ENCODE assay signal across 1 cellular context in the genomic region with DNA sequence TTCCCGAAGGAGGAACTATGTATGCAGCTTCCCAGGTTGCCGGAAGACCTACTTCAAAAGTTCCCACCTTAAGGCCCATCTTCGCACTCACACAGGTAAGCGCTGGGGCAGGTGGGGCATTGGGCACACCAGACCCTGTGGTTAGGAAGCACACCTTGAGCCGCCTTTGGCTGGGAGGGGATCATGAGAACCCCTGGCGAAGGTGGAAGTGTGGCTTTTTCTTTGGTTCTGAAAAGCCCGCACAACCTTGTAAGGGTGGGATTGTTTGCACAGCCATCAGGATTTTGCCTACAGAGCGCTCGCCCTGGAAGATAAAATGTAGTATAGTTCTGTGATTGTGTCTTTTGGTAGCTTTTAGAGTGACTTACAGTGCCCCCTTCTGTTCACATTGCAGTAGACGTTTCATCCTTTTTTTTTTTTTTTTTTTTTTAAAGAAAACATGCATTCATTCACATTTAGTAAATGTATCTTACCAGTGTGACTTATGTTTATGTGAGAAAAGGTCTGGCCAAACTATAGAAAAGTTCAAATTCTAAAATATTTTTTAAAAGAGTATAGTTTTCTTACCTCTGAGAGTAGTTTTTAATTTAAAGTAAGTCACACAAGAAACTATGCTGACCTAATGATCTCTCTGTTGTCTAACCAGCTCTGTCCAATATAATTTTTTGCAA.
TF ChIP-seq lines count a peak whose summit lies in the region.

No MANE protein-coding gene starts in this region.

TF ChIP-seq in K562, 482 proteins besides CTCF, POLR2A, EP300 and RAD21 (continued from another document and continues in another):
- no peak for TF ChIP-seq HIVEP1 (CRISPR knock-in tag; IDR thresholded peaks at IDR 0.05)
- TF ChIP-seq POLR2H (tag; IDR thresholded peaks at IDR 0.05; ENCODE audit: low read depth), result no peak
- no peak for TF ChIP-seq RBM25 (IDR thresholded peaks at IDR 0.05; ENCODE audit: low read depth, low read length, severe bottlenecking)
- peak in 1 of 2 experiments; percentile 27; a peak in 1 of 4 replicates for TF ChIP-seq RCOR1 (IDR thresholded peaks at IDR 0.05; ENCODE audit: borderline replicate concordance in 1 of 2, low read depth in 2 of 2, low read length in 2 of 2)
- no peak for TF ChIP-seq ZNF764 (CRISPR knock-in tag; IDR thresholded peaks at IDR 0.05; ENCODE audit: low read depth)
- no peak for TF ChIP-seq ZNF696 (CRISPR knock-in tag; conservative IDR thresholded peaks at IDR 0.05)
- TF ChIP-seq FUS (optimal IDR thresholded peaks at IDR 0.05; ENCODE audit: low read depth, low read length), result no peak
- TF ChIP-seq RBM14 (IDR thresholded peaks at IDR 0.05; ENCODE audit: borderline replicate concordance, insufficient read depth, low read depth, low read length), result no peak
- no peak for TF ChIP-seq TCFL5 (CRISPR knock-in tag; conservative IDR thresholded peaks at IDR 0.05)
- no peak for TF ChIP-seq RBBP5 (IDR thresholded peaks at IDR 0.05; ENCODE audit: borderline replicate concordance, insufficient read depth, low read length, poor library complexity, severe bottlenecking)
- no peak for TF ChIP-seq ATF4 (CRISPR knock-in tag; IDR thresholded peaks at IDR 0.05)
- TF ChIP-seq HOXB6 (CRISPR knock-in tag; IDR thresholded peaks at IDR 0.05; ENCODE audit: borderline replicate concordance), result no peak
- no peak for TF ChIP-seq ELF2 (CRISPR knock-in tag; IDR thresholded peaks at IDR 0.05)
- TF ChIP-seq ZNF41 (CRISPR knock-in tag; conservative IDR thresholded peaks at IDR 0.05), result no peak
- no peak for TF ChIP-seq CREBBP (IDR thresholded peaks at IDR 0.05; ENCODE audit: low read depth, low read length)
- TF ChIP-seq XRCC3 (IDR thresholded peaks at IDR 0.05), result no peak
- no peak for TF ChIP-seq MYC (IDR thresholded peaks at IDR 0.05; ENCODE audit: low read depth, low read length)
- TF ChIP-seq MYC (CRISPR knock-in tag; IDR thresholded peaks at IDR 0.05; ENCODE audit: borderline replicate concordance, low read depth), result no peak
- no peak for TF ChIP-seq NCOR1 (IDR thresholded peaks at IDR 0.05)
- TF ChIP-seq TEAD1 (CRISPR knock-in tag; IDR thresholded peaks at IDR 0.05), result no peak
- peak; percentile 3; the same call in 1 of the 2 replicates for TF ChIP-seq MBD1 (CRISPR knock-in tag; IDR thresholded peaks at IDR 0.05)
- no peak for TF ChIP-seq CBX2 (IDR thresholded peaks at IDR 0.05; ENCODE audit: insufficient read depth, low read length, poor library complexity, severe bottlenecking)
- TF ChIP-seq, protein P1, sequence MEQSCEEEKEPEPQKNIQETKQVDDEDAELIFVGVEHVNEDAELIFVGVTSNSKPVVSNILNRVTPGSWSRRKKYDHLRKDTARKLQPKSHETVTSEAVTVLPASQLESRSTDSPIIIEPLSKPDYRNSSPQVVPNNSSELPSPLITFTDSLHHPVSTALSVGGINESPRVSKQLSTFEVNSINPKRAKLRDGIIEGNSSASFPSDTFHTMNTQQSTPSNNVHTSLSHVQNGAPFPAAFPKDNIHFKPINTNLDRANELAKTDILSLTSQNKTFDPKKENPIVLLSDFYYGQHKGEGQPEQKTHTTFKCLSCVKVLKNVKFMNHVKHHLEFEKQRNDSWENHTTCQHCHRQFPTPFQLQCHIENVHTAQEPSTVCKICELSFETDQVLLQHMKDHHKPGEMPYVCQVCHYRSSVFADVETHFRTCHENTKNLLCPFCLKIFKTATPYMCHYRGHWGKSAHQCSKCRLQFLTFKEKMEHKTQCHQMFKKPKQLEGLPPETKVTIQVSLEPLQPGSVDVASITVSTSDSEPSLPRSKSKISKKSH (CRISPR knock-in tag; IDR thresholded peaks at IDR 0.05), result no peak
- peak; percentile 99 for TF ChIP-seq ZNF384 (IDR thresholded peaks at IDR 0.05; ENCODE audit: low read depth, low read length)
- TF ChIP-seq ZNF133 (CRISPR knock-in tag; IDR thresholded peaks at IDR 0.05), result no peak
- TF ChIP-seq SMC3 (conservative IDR thresholded peaks at IDR 0.05; ENCODE audit: insufficient read depth, low read depth, low read length), result peak; percentile 70
- TF ChIP-seq NFRKB (IDR thresholded peaks at IDR 0.05; ENCODE audit: low read depth), result no peak
- no peak for TF ChIP-seq BMI1 (IDR thresholded peaks at IDR 0.05; ENCODE audit: low read length)
- no peak for TF ChIP-seq ZNF57 (CRISPR knock-in tag; IDR thresholded peaks at IDR 0.05)
- TF ChIP-seq TFAM (CRISPR knock-in tag; conservative IDR thresholded peaks at IDR 0.05), result no peak
- no peak for TF ChIP-seq JUNB (CRISPR knock-in tag; conservative IDR thresholded peaks at IDR 0.05)
- no peak for TF ChIP-seq HDAC2 (IDR thresholded peaks at IDR 0.05)
- no peak for TF ChIP-seq ZNF12 (CRISPR knock-in tag; IDR thresholded peaks at IDR 0.05)
- TF ChIP-seq FOXK2 (conservative IDR thresholded peaks at IDR 0.05 in 1 of 2, IDR thresholded peaks at IDR 0.05 in 1 of 2; ENCODE audit: low read depth in 2 of 2), result 0 out of 4 replicates have a peak, but pooled peaks of 1 of the 2 experiments have one; percentile 20
- TF ChIP-seq NFATC3 (IDR thresholded peaks at IDR 0.05), result no peak
- no peak for TF ChIP-seq KAT7 (CRISPR knock-in tag; IDR thresholded peaks at IDR 0.05; ENCODE audit: borderline replicate concordance)
- TF ChIP-seq CSDE1 (IDR thresholded peaks at IDR 0.05), result no peak
- no peak for TF ChIP-seq CBX5 (IDR thresholded peaks at IDR 0.05; ENCODE audit: borderline replicate concordance, low read depth)
- TF ChIP-seq TAF1 (IDR thresholded peaks at IDR 0.05; ENCODE audit: control insufficient read depth, extremely low read depth, insufficient read depth, low read length, severe bottlenecking), result no peak
- TF ChIP-seq SRSF3 (IDR thresholded peaks at IDR 0.05; ENCODE audit: insufficient read depth, low read length), result no peak
- TF ChIP-seq, protein P2, sequence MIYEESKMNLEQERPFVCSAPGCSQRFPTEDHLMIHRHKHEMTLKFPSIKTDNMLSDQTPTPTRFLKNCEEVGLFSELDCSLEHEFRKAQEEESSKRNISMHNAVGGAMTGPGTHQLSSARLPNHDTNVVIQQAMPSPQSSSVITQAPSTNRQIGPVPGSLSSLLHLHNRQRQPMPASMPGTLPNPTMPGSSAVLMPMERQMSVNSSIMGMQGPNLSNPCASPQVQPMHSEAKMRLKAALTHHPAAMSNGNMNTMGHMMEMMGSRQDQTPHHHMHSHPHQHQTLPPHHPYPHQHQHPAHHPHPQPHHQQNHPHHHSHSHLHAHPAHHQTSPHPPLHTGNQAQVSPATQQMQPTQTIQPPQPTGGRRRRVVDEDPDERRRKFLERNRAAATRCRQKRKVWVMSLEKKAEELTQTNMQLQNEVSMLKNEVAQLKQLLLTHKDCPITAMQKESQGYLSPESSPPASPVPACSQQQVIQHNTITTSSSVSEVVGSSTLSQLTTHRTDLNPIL (CRISPR knock-in tag; IDR thresholded peaks at IDR 0.05), result no peak
- TF ChIP-seq RHOXF2B (CRISPR knock-in tag; conservative IDR thresholded peaks at IDR 0.05), result no peak
- no peak for TF ChIP-seq CREM (IDR thresholded peaks at IDR 0.05; ENCODE audit: low read depth)
- 0 out of 2 replicates have a peak, but pooled peaks have one; percentile 26 for TF ChIP-seq ARID3A (IDR thresholded peaks at IDR 0.05; ENCODE audit: borderline replicate concordance, low read depth, low read length)
- TF ChIP-seq ATF6 (CRISPR knock-in tag; IDR thresholded peaks at IDR 0.05), result no peak
- no peak for TF ChIP-seq MAFG (tag; conservative IDR thresholded peaks at IDR 0.05)
- TF ChIP-seq TRIM25 (IDR thresholded peaks at IDR 0.05; ENCODE audit: borderline replicate concordance), result no peak
- TF ChIP-seq IFI16 (CRISPR knock-in tag; IDR thresholded peaks at IDR 0.05), result no peak
- TF ChIP-seq STAG1 (CRISPR knock-in tag; IDR thresholded peaks at IDR 0.05; ENCODE audit: borderline replicate concordance), result no peak
- TF ChIP-seq HMGN3 (IDR thresholded peaks at IDR 0.05; ENCODE audit: borderline replicate concordance, extremely low read depth, insufficient read length, low read depth, low read length), result no peak
- TF ChIP-seq ZNF655 (CRISPR knock-in tag; IDR thresholded peaks at IDR 0.05), result no peak
- no peak for TF ChIP-seq ZFP36 (IDR thresholded peaks at IDR 0.05; ENCODE audit: low read depth, low read length, partially characterized antibody)
- TF ChIP-seq ATF7 (IDR thresholded peaks at IDR 0.05), result 0 out of 2 replicates have a peak, but pooled peaks have one; percentile 11
- TF ChIP-seq MCM2 (IDR thresholded peaks at IDR 0.05; ENCODE audit: low read depth), result no peak
- TF ChIP-seq ZNF354B (CRISPR knock-in tag; IDR thresholded peaks at IDR 0.05), result no peak
- no peak for TF ChIP-seq BDP1 (IDR thresholded peaks at IDR 0.05; ENCODE audit: insufficient read depth, insufficient read length)
- TF ChIP-seq FOXA1 (IDR thresholded peaks at IDR 0.05; ENCODE audit: borderline replicate concordance), result no peak
- TF ChIP-seq IRF2 (CRISPR knock-in tag; IDR thresholded peaks at IDR 0.05), result no peak
- no peak for TF ChIP-seq NFYB (IDR thresholded peaks at IDR 0.05; ENCODE audit: extremely low read depth, insufficient read length)
- no peak for TF ChIP-seq SIRT6 (IDR thresholded peaks at IDR 0.05; ENCODE audit: low read depth, low read length)
- TF ChIP-seq POLR2AphosphoS2 (IDR thresholded peaks at IDR 0.05; ENCODE audit: low read length), result no peak; the same call in 1 of the 2 replicates
- TF ChIP-seq NFXL1 (CRISPR knock-in tag; IDR thresholded peaks at IDR 0.05), result no peak
- TF ChIP-seq ZNF778 (CRISPR knock-in tag; IDR thresholded peaks at IDR 0.05), result no peak
- no peak for TF ChIP-seq KLF10 (CRISPR knock-in tag; IDR thresholded peaks at IDR 0.05)
